In the genomic region with DNA sequence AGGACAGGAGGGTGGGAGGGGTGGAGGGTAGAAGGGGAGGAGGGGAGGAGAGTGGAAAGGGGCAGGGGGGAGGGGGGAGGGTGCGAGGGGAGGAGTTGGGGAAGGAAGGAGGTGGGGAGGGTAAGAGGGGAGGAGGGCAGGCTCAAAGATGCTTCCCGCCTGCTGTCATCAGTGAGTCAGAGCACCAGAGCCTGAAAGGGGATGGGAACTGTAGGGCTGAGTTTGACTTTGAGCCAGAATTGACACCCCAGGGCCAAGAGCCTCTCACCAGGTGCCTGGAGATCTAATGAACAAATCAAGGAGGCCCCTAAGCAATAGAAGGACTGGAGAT, we compare ENCODE assay signal across 25 cellular contexts.
DNase-seq lines count a peak whose midpoint lies in the region; ATAC-seq, FAIRE-seq and TF ChIP-seq lines count a peak whose summit lies in the region.
"Had no signal": no experiment of that assay in that cellular context is flagged by ENCODE, and none has a peak within 500 bp of the region (broad histone marks: within the 10 kb centered on the region; RNA-seq: fewer than 3 reads in every experiment).

No MANE protein-coding gene starts in this region.

- peaks cover 7% of the 10 kb centered on the region for H3K9me3 Mint-ChIP-seq in nephron progenitor cell
- H3K9me3 Mint-ChIP-seq: activated T-cell treated with anti-CD3 and anti-CD28 coated beads, Interleukin-2, amount 50 U/mL, for 24 hours had no signal

- H3K27me3 ChIP-seq in DND-41 (ENCODE audit: insufficient read depth, low read length, poor library complexity), result no peaks in the 10 kb centered on the region
- no peaks in the 10 kb centered on the region for H3K27me3 ChIP-seq in HUES6 (ENCODE audit: control insufficient read depth, insufficient read depth, low read length)
- H3K27me3 ChIP-seq in H1 (replicated peaks in 1 of 4; ENCODE audit: control insufficient read depth in 3 of 4, extremely low read depth in 1 of 4, insufficient read depth in 3 of 4, low read length in 3 of 4), result no peaks in the 10 kb centered on the region
- peaks cover 0 to 9% (median 0%) of the 10 kb centered on the region in 7 donors for H3K27me3 ChIP-seq in spleen (replicated peaks in 1 of 7)
- H3K27me3 ChIP-seq: body of pancreas, esophagus squamous epithelium, ovary, testis had no signal

- H4K5ac ChIP-seq in H1 (ENCODE audit: insufficient read length, low read depth, low read length), result no peak overlapping the region

- TF ChIP-seq CTCF in DND-41 (IDR thresholded peaks at IDR 0.05; ENCODE audit: borderline replicate concordance, extremely low read depth, low read length, poor library complexity, severe bottlenecking) (no peak), H1 (IDR thresholded peaks at IDR 0.05; ENCODE audit: control extremely low read depth in 1 of 3, insufficient read depth in 1 of 3, low read depth in 1 of 3, low read length in 3 of 3) (no peak), nephron progenitor cell (IDR thresholded peaks at IDR 0.05) (no peak), spleen (IDR thresholded peaks at IDR 0.05 in 8 of 11, conservative IDR thresholded peaks at IDR 0.05 in 3 of 11) (no peak)

- no peak overlapping the region for H3K56ac ChIP-seq in H1 (replicated peaks; ENCODE audit: insufficient read length, low read depth, low read length)

- H3K4ac ChIP-seq in H1 (replicated peaks; ENCODE audit: insufficient read length, low read depth, low read length), result no peak overlapping the region

- no peaks in the 10 kb centered on the region for H3K36me3 Mint-ChIP-seq in nephron progenitor cell (ENCODE audit: low read depth)

- no peaks in the 10 kb centered on the region for H3K79me1 ChIP-seq in H1 (ENCODE audit: low read depth, low read length)

- H3K4me3 ChIP-seq in DND-41 (ENCODE audit: low read depth in 1 of 2, low read length in 2 of 2) (no peak overlapping the region), HUES6 (ENCODE audit: low read depth, low read length) (no peak overlapping the region), H1 (ENCODE audit: extremely low read depth in 1 of 4, insufficient read depth in 2 of 4, low read depth in 3 of 4, low read length in 4 of 4) (no peak overlapping the region), spleen (no peak overlapping the region)
- H3K4me3 ChIP-seq: body of pancreas, esophagus squamous epithelium, ovary, testis had no signal

- H4K20me1 ChIP-seq in DND-41 (ENCODE audit: insufficient read depth, low read length) (no peaks in the 10 kb centered on the region), H1 (replicated peaks in 1 of 2; ENCODE audit: control insufficient read depth in 1 of 2, insufficient read depth in 2 of 2, low read length in 2 of 2) (no peaks in the 10 kb centered on the region)

- peak overlapping the region; percentile 74 for H3K27ac Mint-ChIP-seq in nephron progenitor cell
- H3K27ac Mint-ChIP-seq: activated CD4-positive, alpha-beta memory T cell treated with anti-CD3 and anti-CD28 coated beads, Interleukin-2, amount 10 ng/mL, durations not matched to agents 7 days and 5 days; activated T-cell treated with anti-CD3 and anti-CD28 coated beads, Interleukin-2, amount 50 U/mL, for 24 hours; B cell had no signal

- intact Hi-C loops in spleen (cut with DNase I; ENCODE audit: low total_unique reads) (no loop called here), left ventricle myocardium superior (cut with micrococcal nuclease) (no loop called here)

- H2AK5ac ChIP-seq in H1 (ENCODE audit: low read depth, low read length), result no peak overlapping the region

- H2AFZ ChIP-seq in DND-41 (ENCODE audit: low read depth, low read length) (no peak overlapping the region), H1 (ENCODE audit: low read length) (no peak overlapping the region)

- H3K23ac ChIP-seq in H1 (ENCODE audit: insufficient read length), result no peak overlapping the region

- no peak overlapping the region for H2BK12ac ChIP-seq in H1 (ENCODE audit: low read depth, low read length)

- H4K91ac ChIP-seq in H1 (replicated peaks; ENCODE audit: insufficient read length, low read length), result no peak overlapping the region

- no peak for FAIRE-seq in H1 (lab: Jason Lieb, UNC)
- FAIRE-seq: D721Med had no signal

- H2BK5ac ChIP-seq in H1 (ENCODE audit: low read depth, low read length), result peak overlapping the region; percentile 98; the same call in 1 of the 2 replicates

- H3K36me3 ChIP-seq in DND-41 (ENCODE audit: insufficient read depth, low read length), result no peaks in the 10 kb centered on the region
- no peaks in the 10 kb centered on the region for H3K36me3 ChIP-seq in HUES6 (ENCODE audit: control insufficient read depth, insufficient read depth, low read length)
- H3K36me3 ChIP-seq in H1 (ENCODE audit: control insufficient read depth in 2 of 4, insufficient read depth in 4 of 4, low read length in 3 of 4), result no peaks in the 10 kb centered on the region
- no peaks in the 10 kb centered on the region for H3K36me3 ChIP-seq in spleen
- H3K36me3 ChIP-seq: esophagus squamous epithelium, ovary, WERI-Rb-1 had no signal

- CTCF ChIA-PET in H1 (lab: Charles Lee; ENCODE audit: partially characterized antibody), result interaction anchor here (0.7 to 1.4 kb wide), 3 partner anchors 10 to 183 kb away, joined by 3 to 5 read pairs (median 4); no protein-coding TSS in a partner anchor

- no peaks in the 10 kb centered on the region for H3K27me3 Mint-ChIP-seq in nephron progenitor cell (ENCODE audit: low read depth, poor library complexity)
- H3K27me3 Mint-ChIP-seq: activated CD4-positive, alpha-beta memory T cell treated with anti-CD3 and anti-CD28 coated beads, Interleukin-2, amount 10 ng/mL, durations not matched to agents 7 days and 5 days; B cell had no signal

- peaks cover 82% of the 10 kb centered on the region for H3K4me1 Mint-ChIP-seq in nephron progenitor cell
- H3K4me1 Mint-ChIP-seq: activated CD4-positive, alpha-beta memory T cell treated with anti-CD3 and anti-CD28 coated beads, Interleukin-2, amount 10 ng/mL, durations not matched to agents 7 days and 5 days had no signal

- H3K27ac ChIP-seq in DND-41 (ENCODE audit: low read length) (peak overlapping the region; percentile 72; the same call in 1 of the 2 replicates), HUES6 (ENCODE audit: low read depth, low read length) (no peak overlapping the region; the same call in 1 of the 2 replicates), H1 (ENCODE audit: low read depth, low read length) (no peak overlapping the region), spleen (no peak overlapping the region)
- H3K27ac ChIP-seq: body of pancreas, esophagus squamous epithelium, ovary, testis, WERI-Rb-1 had no signal

- H3K4me1 ChIP-seq in DND-41 (ENCODE audit: insufficient read depth, low read length) (peaks cover 63% of the 10 kb centered on the region), HUES6 (ENCODE audit: control insufficient read depth, insufficient read depth, low read length) (peaks cover 52% of the 10 kb centered on the region), H1 (replicated peaks in 1 of 4; ENCODE audit: control insufficient read depth in 3 of 4, insufficient read depth in 4 of 4, low read length in 3 of 4) (peaks cover 9 to 32% (median 20%) of the 10 kb centered on the region in 4 experiments), spleen (no peaks in the 10 kb centered on the region)
- H3K4me1 ChIP-seq: body of pancreas, esophagus squamous epithelium, testis had no signal

- TF ChIP-seq EP300 in H1 (IDR thresholded peaks at IDR 0.05; ENCODE audit: borderline replicate concordance in 1 of 2, low read depth in 2 of 2, low read length in 2 of 2), result no peak

- no peak overlapping the region for H2BK15ac ChIP-seq in H1 (ENCODE audit: low read length)

- DNase-seq in DND-41 (peak; percentile 28), H1 (ENCODE audit: low read depth in 1 of 2, low spot score in 2 of 2) (no peak), nephron progenitor cell (no peak), spleen (no peak), dedifferentiated amniotic fluid mesenchymal stem cell (ENCODE audit: extremely low spot score) (no peak), left ventricle myocardium superior (no peak)
- no peak for DNase-seq in stimulated activated naive CD8-positive, alpha-beta T cell treated with anti-CD3 and anti-CD28 coated beads, Interleukin-15, Interleukin-2, amounts not matched to agents 100 U/mL and 50 U/mL, for 24 hours
- DNase-seq: activated CD4-positive, alpha-beta memory T cell treated with anti-CD3 and anti-CD28 coated beads, Interleukin-2, amount 10 ng/mL, durations not matched to agents 7 days and 5 days; activated naive CD4-positive, alpha-beta T cell treated with anti-CD3 and anti-CD28 coated beads, Interleukin-2, amount 50 U/mL, for 16 hours; activated T-cell treated with anti-CD3 and anti-CD28 coated beads, Interleukin-2, amount 50 U/mL, for 24 hours; body of pancreas; esophagus squamous epithelium; KBM-7; NCI-H1048; NCI-H69; ovary; RPMI8226; stimulated activated CD4-positive, alpha-beta T cell treated with anti-CD3 and anti-CD28 coated beads, Interleukin-4, amount 100 ng/mL, for 24 hours; stimulated activated CD8-positive, alpha-beta memory T cell treated with anti-CD3 and anti-CD28 coated beads, Interleukin-4, amount 100 ng/mL, for 48 hours; testis; WERI-Rb-1 had no signal

- H3K23me2 ChIP-seq in H1 (ENCODE audit: low read depth, low read length), result peaks cover 3% of the 10 kb centered on the region; the same call in 1 of the 2 replicates

- no peaks in the 10 kb centered on the region for H3K79me2 ChIP-seq in DND-41 (ENCODE audit: insufficient read depth, low read length)
- H3K79me2 ChIP-seq in H1 (ENCODE audit: control insufficient read depth in 1 of 2, insufficient read depth in 2 of 2, low read length in 2 of 2), result no peaks in the 10 kb centered on the region

- no peak overlapping the region for H4K8ac ChIP-seq in H1 (ENCODE audit: extremely low read depth, insufficient read depth, low read length)

- no peak for TF ChIP-seq POLR2A in H1 (IDR thresholded peaks at IDR 0.05; ENCODE audit: control extremely low read depth in 1 of 2, low read depth in 2 of 2, low read length in 2 of 2)
- no peak for TF ChIP-seq POLR2A in spleen (IDR thresholded peaks at IDR 0.05)

- no peak overlapping the region for H3K4me2 ChIP-seq in DND-41 (ENCODE audit: insufficient read depth, low read length)
- H3K4me2 ChIP-seq in H1 (ENCODE audit: insufficient read depth in 1 of 2, low read depth in 2 of 2, low read length in 2 of 2), result no peak overlapping the region

- ATAC-seq in DND-41 (ENCODE audit: insufficient read depth, low read depth) (peak; percentile 45; the same call in 1 of the 3 replicates), left ventricle myocardium superior (no peak)
- no peak for ATAC-seq in stimulated activated naive CD8-positive, alpha-beta T cell treated with anti-CD3 and anti-CD28 coated beads, Interleukin-15, Interleukin-2, amounts not matched to agents 100 U/mL and 50 U/mL, for 24 hours
- ATAC-seq: body of pancreas, left lobe of liver had no signal

- no peak overlapping the region for H3K4me3 Mint-ChIP-seq in nephron progenitor cell
- H3K4me3 Mint-ChIP-seq: activated CD4-positive, alpha-beta memory T cell treated with anti-CD3 and anti-CD28 coated beads, Interleukin-2, amount 10 ng/mL, durations not matched to agents 7 days and 5 days; activated T-cell treated with anti-CD3 and anti-CD28 coated beads, Interleukin-2, amount 50 U/mL, for 24 hours; B cell had no signal

- peak overlapping the region; percentile 43; the same call in 1 of the 2 replicates for H2BK20ac ChIP-seq in H1 (ENCODE audit: low read length)

- POLR2A ChIA-PET in H1 (lab: Charles Lee; ENCODE audit: partially characterized antibody), result interaction anchor here (0.9 to 1.2 kb wide), 2 partner anchors 17 to 22 kb away, joined by 3 read pairs; no protein-coding TSS in a partner anchor

- no peak overlapping the region for H2BK120ac ChIP-seq in H1 (replicated peaks; ENCODE audit: low read depth, low read length)

- 0 out of 2 replicates have a peak overlapping the region, but pooled peaks have one; percentile 8 for H3K9ac ChIP-seq in DND-41 (ENCODE audit: low read depth, low read length)
- H3K9ac ChIP-seq in HUES6 (ENCODE audit: low read length), result peak overlapping the region; percentile 21
- H3K9ac ChIP-seq in H1 (replicated peaks in 1 of 4; ENCODE audit: extremely low read depth in 1 of 4, low read depth in 3 of 4, low read length in 3 of 4), result no peak overlapping the region

- TF ChIP-seq RAD21 in H1 (IDR thresholded peaks at IDR 0.05 in 1 of 2, conservative IDR thresholded peaks at IDR 0.05 in 1 of 2; ENCODE audit: low read depth in 2 of 2, low read length in 2 of 2), result no peak

- H3K14ac ChIP-seq in H1 (ENCODE audit: insufficient read length), result no peak overlapping the region

- H3K9me3 ChIP-seq in DND-41 (ENCODE audit: insufficient read depth, low read length, severe bottlenecking) (no peaks in the 10 kb centered on the region), HUES6 (ENCODE audit: control insufficient read depth, insufficient read depth, low read depth, low read length) (no peaks in the 10 kb centered on the region), H1 (ENCODE audit: insufficient read depth in 2 of 2, low read depth in 1 of 2, low read length in 1 of 2) (no peaks in the 10 kb centered on the region), spleen (peaks cover 0 to 13% (median 0%) of the 10 kb centered on the region in 8 donors)
- H3K9me3 ChIP-seq: body of pancreas, ovary, testis had no signal

- no CpG with 5 or more reads among the region's 2 CpGs for WGBS in H1 (ENCODE audit: extremely low coverage in 1 of 2, insufficient coverage in 1 of 2, insufficient read length in 1 of 2, insufficient replicate concordance in 2 of 2, low coverage in 1 of 2, low lambda C conversion rate in 2 of 2, missing lambda C conversion rate in 1 of 2), 2 experiments
- WGBS in spleen, 5 donors, result 47 to 69% (median 53%) methylated on average over 2 of the region's 2 CpGs

- no peak overlapping the region for H3K18ac ChIP-seq in H1 (ENCODE audit: extremely low read depth, low read length)

Comparison
In these comparisons a context has a peak if more than half of its experiments do, and no peak if none do; other contexts are left out.
1. H3K9ac ChIP-seq: peak in DND-41 (single experiment) and HUES6 (single experiment); none in H1 (0 of 4).